In the genomic region with DNA sequence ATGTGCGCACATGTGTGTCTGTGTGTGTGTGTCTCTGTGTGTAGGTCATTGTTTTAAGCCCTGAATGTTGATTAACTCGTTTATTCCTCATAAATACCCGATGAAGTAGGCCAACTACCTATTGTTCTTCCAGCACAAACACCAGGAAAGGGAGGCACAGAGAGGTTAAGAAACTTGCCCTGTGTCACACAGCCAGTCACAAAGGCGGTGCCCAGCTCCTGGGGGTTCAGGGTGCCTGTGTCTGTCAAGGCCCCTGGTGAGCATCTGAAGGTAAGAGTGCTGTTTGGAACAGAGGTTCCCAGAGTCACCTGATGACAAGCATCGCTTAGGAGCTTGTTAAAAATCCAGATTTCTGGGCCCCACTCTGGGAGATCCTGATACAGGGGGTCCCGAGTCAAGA, we compare ENCODE assay signal across 18 cellular contexts. TPM values are rescaled to one million over a fixed set of nuclear protein-coding genes. Genes with fewer than 3 reads are reported as not detected.
DNase-seq lines count a peak whose midpoint lies in the region; ATAC-seq, FAIRE-seq and TF ChIP-seq lines count a peak whose summit lies in the region.
"Had no signal": no experiment of that assay in that cellular context is flagged by ENCODE, and none has a peak within 500 bp of the region (broad histone marks: within the 10 kb centered on the region; RNA-seq: fewer than 3 reads in every experiment).

No MANE protein-coding gene starts in this region.

- no peak overlapping the region for H4K8ac ChIP-seq in neuronal stem cell (ENCODE audit: low read depth, low read length)

- no peak overlapping the region for H2BK5ac ChIP-seq in neuronal stem cell (ENCODE audit: low read length)

- ATAC-seq in A549 = no peak
- ATAC-seq: GM12878 had no signal

- H2BK120ac ChIP-seq in neuronal stem cell (ENCODE audit: low read depth, low read length) = no peak overlapping the region

- H2AK5ac ChIP-seq in neuronal stem cell (ENCODE audit: low read depth, low read length) = no peak overlapping the region

- TF ChIP-seq EP300 in A549 (IDR thresholded peaks at IDR 0.05) = no peak

- no peak overlapping the region for H3K9ac ChIP-seq in neuronal stem cell (ENCODE audit: low read depth, low read length, poor library complexity)
- H3K9ac ChIP-seq: BLaER1 had no signal

- no peak overlapping the region for H3K4me3 ChIP-seq in A549
- no peak overlapping the region for H3K4me3 ChIP-seq in esophagus squamous epithelium
- peak overlapping the region in 1 of 2 donors; percentile 60 for H3K4me3 ChIP-seq in neuronal stem cell (ENCODE audit: low read length in 2 of 2)
- H3K4me3 ChIP-seq: BLaER1, GM12878 had no signal

- H3K23ac ChIP-seq in neuronal stem cell (ENCODE audit: low read depth, low read length, poor library complexity) = no peak overlapping the region

- no peak overlapping the region for H3K18ac ChIP-seq in neuronal stem cell (ENCODE audit: low read length)

- TF ChIP-seq CTCF in A549 (IDR thresholded peaks at IDR 0.05) = no peak
- TF ChIP-seq CTCF in RWPE1 (conservative IDR thresholded peaks at IDR 0.05; ENCODE audit: low read depth) = no peak
- no peak for TF ChIP-seq CTCF in esophagus squamous epithelium (IDR thresholded peaks at IDR 0.05)

- no peaks in the 10 kb centered on the region for H3K27me3 ChIP-seq in esophagus squamous epithelium
- H3K27me3 ChIP-seq in neuronal stem cell (ENCODE audit: control insufficient read depth in 3 of 3, insufficient read depth in 3 of 3, low read depth in 1 of 3, low read length in 3 of 3) = peaks cover 0 to 8% (median 0%) of the 10 kb centered on the region in 3 experiments
- H3K27me3 ChIP-seq: BLaER1 had no signal

- H3K4me2 ChIP-seq in A549 (no peak overlapping the region), neuronal stem cell (ENCODE audit: insufficient read depth, low read length, poor library complexity, severe bottlenecking) (no peak overlapping the region)
- H3K4me2 ChIP-seq: BLaER1 had no signal

- no peak overlapping the region for H4K91ac ChIP-seq in neuronal stem cell (ENCODE audit: low read depth, low read length, poor library complexity)

- intact Hi-C loops in esophagus squamous epithelium (cut with DNase I) = no loop called here

- CTCF ChIA-PET in A549 (lab: Yijun Ruan, JAX) (interaction anchor here (8.0 kb wide), 1 partner anchor 14 kb away, joined by 122 read pairs; the partner anchor contains the start of gene SH3TC1), RWPE1 (lab: Yijun Ruan, JAX) (no interaction called here)

- no peak for DNase-seq in A549 (ENCODE audit: low read depth in 1 of 2, low spot score in 1 of 2)
- no peak for DNase-seq in RWPE1 (ENCODE audit: low spot score)
- DNase-seq in esophagus squamous epithelium (lab: John Stamatoyannopoulos, UW) = no peak
- no peak for DNase-seq in neuronal stem cell (ENCODE audit: low spot score)
- no peak for DNase-seq in amniotic stem cell (lab: John Stamatoyannopoulos, UW)
- no peak for DNase-seq in activated effector memory CD4-positive, alpha-beta T cell treated with Interleukin-2 at 50 U/mL for 16 hours
- no peak for DNase-seq in NCI-H2196 treated with DMSO at 0.1 percent for 48 hours (lab: John Stamatoyannopoulos, UW; ENCODE audit: unreplicated experiment)
- no peak for DNase-seq in HCEC 1CT
- DNase-seq: CD8-positive, alpha-beta memory T cell; DMS53 had no signal

- H2AFZ ChIP-seq in neuronal stem cell (ENCODE audit: low read length) = no peak overlapping the region

- no peaks in the 10 kb centered on the region for H3K36me3 ChIP-seq in esophagus squamous epithelium
- H3K36me3 ChIP-seq in neuronal stem cell (replicated peaks in 1 of 2; ENCODE audit: control insufficient read depth in 2 of 2, insufficient read depth in 2 of 2, low read length in 2 of 2) = no peaks in the 10 kb centered on the region
- H3K36me3 ChIP-seq: BLaER1 had no signal

- TF ChIP-seq POLR2A in A549 (IDR thresholded peaks at IDR 0.05; ENCODE audit: low read length) = no peak
- TF ChIP-seq POLR2A in esophagus squamous epithelium (IDR thresholded peaks at IDR 0.05) = no peak

- no peak for TF ChIP-seq RAD21 in A549 (conservative IDR thresholded peaks at IDR 0.05 in 1 of 2, IDR thresholded peaks at IDR 0.05 in 1 of 2)

- no peaks in the 10 kb centered on the region for H3K9me3 ChIP-seq in A549
- H3K9me3 ChIP-seq in esophagus squamous epithelium = no peaks in the 10 kb centered on the region
- H3K9me3 ChIP-seq in neuronal stem cell (replicated peaks in 1 of 2; ENCODE audit: control insufficient read depth in 2 of 2, insufficient read depth in 1 of 2, low read depth in 1 of 2, low read length in 2 of 2) = no peaks in the 10 kb centered on the region
- H3K9me3 ChIP-seq: BLaER1, Caco-2 had no signal

- peak overlapping the region; percentile 81 for H2BK15ac ChIP-seq in neuronal stem cell (ENCODE audit: low read length)

- no peaks in the 10 kb centered on the region for H3K79me1 ChIP-seq in neuronal stem cell (ENCODE audit: low read depth, low read length)

- H3K4me1 ChIP-seq in A549 (peaks cover 43% of the 10 kb centered on the region), esophagus squamous epithelium (peaks cover 31 to 72% (median 34%) of the 10 kb centered on the region in 3 donors), neuronal stem cell (ENCODE audit: control insufficient read depth in 2 of 2, insufficient read depth in 1 of 2, low read depth in 1 of 2, low read length in 2 of 2) (peaks cover 0 to 5% of the 10 kb centered on the region in 2 donors)

- WGBS in A549 (ENCODE audit: missing lambda C conversion rate) = 82% methylated on average over 5 of the region's 6 CpGs
- WGBS in esophagus squamous epithelium, 2 donors = 78 to 84% methylated on average over 5 to 6 of the region's 6 CpGs
- WGBS in neuronal stem cell (ENCODE audit: extremely low coverage in 2 of 2, insufficient read length in 2 of 2, insufficient replicate concordance in 1 of 2), 2 donors = no CpG with 5 or more reads among the region's 6 CpGs

- no peak overlapping the region for H2BK12ac ChIP-seq in neuronal stem cell (ENCODE audit: low read length)

- no peak overlapping the region for H3K4ac ChIP-seq in neuronal stem cell (ENCODE audit: low read length)

- POLR2A ChIA-PET in A549 (lab: Yijun Ruan, JAX) = no interaction called here
- POLR2A ChIA-PET in RWPE1 (lab: Yijun Ruan, JAX; ENCODE audit: low non-redundant PET) = no interaction called here

- no peak for FAIRE-seq in A549 (lab: Jason Lieb, UNC)
- FAIRE-seq: A204.1, GM12878, GM18507, H54 had no signal

- no peak overlapping the region for H3K14ac ChIP-seq in neuronal stem cell (ENCODE audit: low read length)

- H3K27ac ChIP-seq in A549 (peak overlapping the region; percentile 77 to 87; a peak in 2 of 6 replicates), RWPE1 (peak overlapping the region; percentile 90), esophagus squamous epithelium (peak overlapping the region in 3 of 4 donors; percentile 86 to 94 (median 91)), neuronal stem cell (replicated peaks; ENCODE audit: low read length) (no peak overlapping the region)
- H3K27ac ChIP-seq: BLaER1, HL-60 had no signal

TF ChIP-seq in A549, 52 proteins besides CTCF, POLR2A, EP300 and RAD21 (continues in another document):
- TF ChIP-seq FOXS1 (CRISPR knock-in tag; IDR thresholded peaks at IDR 0.05) (no peak), NPAS2 (CRISPR knock-in tag; IDR thresholded peaks at IDR 0.05; ENCODE audit: borderline replicate concordance) (no peak), CBX8 (IDR thresholded peaks at IDR 0.05) (no peak), EHMT2 (IDR thresholded peaks at IDR 0.05; ENCODE audit: low read depth) (no peak), NFE2L2 (conservative IDR thresholded peaks at IDR 0.05; ENCODE audit: low read length) (no peak), ZNF302 (CRISPR knock-in tag; IDR thresholded peaks at IDR 0.05) (no peak), ZSCAN20 (CRISPR knock-in tag; IDR thresholded peaks at IDR 0.05) (no peak), USF2 (IDR thresholded peaks at IDR 0.05) (no peak), TP53 (CRISPR knock-in tag; IDR thresholded peaks at IDR 0.05) (no peak), KDM1A (IDR thresholded peaks at IDR 0.05; ENCODE audit: low read depth) (no peak)
- TF ChIP-seq, protein P1, sequence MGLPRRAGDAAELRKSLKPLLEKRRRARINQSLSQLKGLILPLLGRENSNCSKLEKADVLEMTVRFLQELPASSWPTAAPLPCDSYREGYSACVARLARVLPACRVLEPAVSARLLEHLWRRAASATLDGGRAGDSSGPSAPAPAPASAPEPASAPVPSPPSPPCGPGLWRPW (IDR thresholded peaks at IDR 0.05) = no peak

RNA-seq across cellular contexts. Expression of gene SH3TC1, which starts 18.0 kb away (rescaled TPM):
- 2.8 and 3.3 TPM in 2 replicates for polyA plus RNA-seq in A549 (2011; rRNA removed)
- polyA plus RNA-seq in A549 (2012; cell fraction: cytosol; rRNA removed) = 5.0 and 6.4 TPM in 2 replicates
- polyA plus RNA-seq in A549 (2012; cell fraction: nucleus; rRNA removed) = 22.6 and 31.5 TPM in 2 replicates
- 5.4 to 8.1 TPM (median 7.4 TPM) in 3 replicates for polyA plus RNA-seq in A549 (2017; fragmentation: RNase III; extraction: RNeasy Plus Mini Kit Qiagen cat#74134 plus additional on column Dnase treatment)
- 6.0 and 8.6 TPM in 2 replicates for polyA minus RNA-seq in A549 (2011; rRNA and poly(A)+ RNA removed)
- total RNA-seq in esophagus squamous epithelium = 10 to 100 TPM; 24.6 to 31.2 (median 27.1) TPM
- 0.13 TPM for polyA plus RNA-seq in neuronal stem cell (2013, experiment 1 of 2)
- polyA plus RNA-seq in neuronal stem cell (2013, experiment 2 of 2) = 0.08 TPM

RNA-seq across cellular contexts. Expression of gene ABLIM2, which starts 22.5 kb away (rescaled TPM):
- 0.21 and 0.37 TPM in 2 replicates for polyA plus RNA-seq in A549 (2011; rRNA removed)
- polyA plus RNA-seq in A549 (2012; cell fraction: cytosol; rRNA removed) = 0.19 and 0.46 TPM in 2 replicates
- polyA plus RNA-seq in A549 (2012; cell fraction: nucleus; rRNA removed) = 0.34 TPM in 2 replicates
- polyA plus RNA-seq in A549 (2017; fragmentation: RNase III; extraction: RNeasy Plus Mini Kit Qiagen cat#74134 plus additional on column Dnase treatment) = 0.31 to 0.40 TPM (median 0.32 TPM) in 3 replicates
- polyA minus RNA-seq in A549 (2011; rRNA and poly(A)+ RNA removed) = 0.12 and 0.68 TPM in 2 replicates
- total RNA-seq in esophagus squamous epithelium = 10 to 100 TPM; 13.5 to 26.7 (median 15.7) TPM
- 0.78 TPM for polyA plus RNA-seq in neuronal stem cell (2013, experiment 1 of 2)
- polyA plus RNA-seq in neuronal stem cell (2013, experiment 2 of 2) = 0.93 TPM
- polyA plus RNA-seq: AG04450 had no signal
